ENCODE assay signal across 1 cellular context in the genomic region with DNA sequence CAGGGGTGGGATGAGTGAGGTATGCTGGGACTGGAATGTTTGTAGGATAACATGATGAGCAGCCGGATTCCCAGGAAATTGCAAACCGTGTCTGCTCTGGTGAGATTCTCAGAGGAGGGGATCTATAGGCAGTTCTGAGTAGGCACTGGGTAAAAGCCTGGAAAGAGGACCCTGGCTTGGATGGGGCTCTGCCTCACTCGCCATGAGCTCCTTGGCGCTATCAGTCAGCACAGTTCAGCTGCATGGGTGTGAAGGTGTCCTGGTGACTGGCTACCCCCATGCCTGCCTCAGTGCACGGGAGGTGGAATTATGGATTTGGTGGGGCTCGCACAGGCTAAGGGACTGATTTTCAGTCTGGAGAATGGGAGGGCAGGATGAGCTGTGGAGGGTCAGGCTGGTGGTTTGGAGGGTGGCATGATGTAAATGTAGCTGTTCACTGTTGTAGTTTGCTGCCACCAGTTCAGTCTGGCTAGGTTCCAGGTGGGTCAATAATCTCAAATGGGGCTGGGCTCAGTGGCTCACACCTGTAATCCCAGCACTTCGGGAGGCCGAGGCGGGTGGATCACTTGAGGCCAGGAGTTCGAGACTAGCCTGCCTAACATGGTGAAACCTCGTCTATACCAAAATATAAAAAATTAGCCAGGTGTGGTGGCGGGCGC.
TF ChIP-seq lines count a peak whose summit lies in the region.

No MANE protein-coding gene starts in this region.

TF ChIP-seq in H1, 55 proteins besides CTCF, POLR2A, EP300 and RAD21:
- TF ChIP-seq RFX5 (IDR thresholded peaks at IDR 0.05; ENCODE audit: borderline replicate concordance, low read depth, low read length) (no peak), JUND (IDR thresholded peaks at IDR 0.05; ENCODE audit: low read length) (no peak), NANOG (IDR thresholded peaks at IDR 0.05; ENCODE audit: insufficient read depth, low read depth, low read length, poor library complexity, severe bottlenecking) (no peak), PHF8 (conservative IDR thresholded peaks at IDR 0.05; ENCODE audit: low read depth, low read length) (no peak), CBX5 (IDR thresholded peaks at IDR 0.05; ENCODE audit: low read depth, low read length) (no peak), TAF7 (optimal IDR thresholded peaks at IDR 0.05; ENCODE audit: borderline replicate concordance, low read depth, low read length) (no peak), ASH2L (IDR thresholded peaks at IDR 0.05; ENCODE audit: low read length) (no peak), CHD7 (IDR thresholded peaks at IDR 0.05; ENCODE audit: insufficient replicate concordance, low read length) (no peak), BCL11A (IDR thresholded peaks at IDR 0.05; ENCODE audit: low read depth in 2 of 2, low read length in 2 of 2) (no peak), TEAD4 (IDR thresholded peaks at IDR 0.05; ENCODE audit: low read depth, low read length) (no peak), USF2 (IDR thresholded peaks at IDR 0.05; ENCODE audit: low read length) (no peak), SP1 (IDR thresholded peaks at IDR 0.05; ENCODE audit: low read depth, low read length) (no peak), SUZ12 (IDR thresholded peaks at IDR 0.05; ENCODE audit: low read length) (no peak), TAF1 (IDR thresholded peaks at IDR 0.05; ENCODE audit: low read depth, low read length) (no peak), CHD1 (IDR thresholded peaks at IDR 0.05; ENCODE audit: low read depth, low read length) (no peak)
TF ChIP-seq in H1: peak in this region for 0.
